ENCODE assay signal across 9 cellular contexts in the genomic region with DNA sequence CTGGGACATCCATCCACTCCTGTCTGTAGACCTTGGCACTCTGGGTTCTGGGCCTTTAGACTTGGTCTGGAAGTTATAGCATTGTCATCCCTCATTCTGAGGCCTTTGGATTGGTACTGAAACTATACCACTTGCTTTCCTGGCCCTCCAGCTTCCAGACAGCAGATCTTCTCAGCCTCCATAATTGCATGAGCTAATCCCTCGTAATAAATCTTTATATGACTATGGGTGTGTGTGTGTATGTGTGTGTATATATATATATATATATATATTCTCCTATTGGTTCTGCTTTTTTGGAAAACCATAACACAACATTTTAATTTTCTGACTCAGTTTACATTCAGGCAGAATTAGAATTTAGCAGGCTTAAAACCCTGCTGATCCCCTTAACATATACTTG.
"Had no signal": no experiment of that assay in that cellular context is flagged by ENCODE, and none has a peak within 500 bp of the region (broad histone marks: within the 10 kb centered on the region; RNA-seq: fewer than 3 reads in every experiment).

No MANE protein-coding gene starts in this region.

- H3K36me3 ChIP-seq: HAP-1 had no signal

- H3K27ac ChIP-seq: GM23248 had no signal

- ATAC-seq: GM23338, HCT116 had no signal

- DNase-seq: GM23248, GOT3, H7, H9, HCEC 1CT, HFFc6 had no signal

- H3K4me3 ChIP-seq: GM23248, GM23338, HAP-1 had no signal

- H3K9me3 ChIP-seq: HAP-1 had no signal

- H3K4me1 ChIP-seq: HAP-1 had no signal

- H2AFZ ChIP-seq: GM23248 had no signal

- H3K4me2 ChIP-seq: GM23338 had no signal

- H3K9ac ChIP-seq: GM23248 had no signal
